In the genomic region with DNA sequence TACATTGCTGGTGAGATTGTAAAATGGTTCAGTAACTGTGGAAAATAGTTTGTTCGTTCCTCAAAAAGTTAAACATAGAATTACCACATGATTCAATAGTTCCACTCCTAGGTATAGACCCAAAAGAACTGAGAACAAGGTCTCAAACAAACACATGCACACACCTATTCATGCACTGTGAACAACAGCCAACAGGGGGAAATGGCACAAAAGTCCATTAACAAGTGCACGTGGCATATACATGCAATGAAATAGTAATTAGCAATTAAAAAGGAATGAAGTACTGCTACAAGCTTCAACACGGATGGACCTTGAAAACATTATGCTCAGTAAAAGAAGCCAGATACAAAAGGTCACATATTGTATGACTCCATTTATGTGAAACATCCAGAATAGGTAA, we compare ENCODE assay signal across 24 cellular contexts.
"Had no signal": no experiment of that assay in that cellular context is flagged by ENCODE, and none has a peak within 500 bp of the region (broad histone marks: within the 10 kb centered on the region; RNA-seq: fewer than 3 reads in every experiment).

No MANE protein-coding gene starts in this region.

- H3K4me3 ChIP-seq: esophagus muscularis mucosa, left ventricle myocardium inferior, lung, right lobe of liver, thoracic aorta, vagina had no signal

- H3K27ac Mint-ChIP-seq: activated CD4-positive, alpha-beta memory T cell treated with anti-CD3 and anti-CD28 coated beads for 36 hours; activated CD4-positive, alpha-beta T cell treated with anti-CD3 and anti-CD28 coated beads, Interleukin-2, amount 10 ng/mL, durations not matched to agents 24 days and 14 days; activated naive CD4-positive, alpha-beta T cell treated with anti-CD3 and anti-CD28 coated beads, Interleukin-2, amount 10 ng/mL, durations not matched to agents 7 days and 5 days; progenitor cell of endocrine pancreas; stimulated activated naive CD8-positive, alpha-beta T cell treated with anti-CD3 and anti-CD28 coated beads, Interleukin-15, Interleukin-2, amounts not matched to agents 100 ng/mL and 50 ng/mL, for 24 hours had no signal

- ATAC-seq: right lobe of liver had no signal

- H3K4me1 Mint-ChIP-seq: activated CD4-positive, alpha-beta T cell treated with anti-CD3 and anti-CD28 coated beads, Interleukin-2, amount 10 ng/mL, durations not matched to agents 24 days and 14 days; activated naive CD4-positive, alpha-beta T cell treated with anti-CD3 and anti-CD28 coated beads, Interleukin-2, amount 10 ng/mL, durations not matched to agents 7 days and 5 days had no signal

- DNase-seq: activated CD4-positive, alpha-beta memory T cell treated with anti-CD3 and anti-CD28 coated beads for 36 hours; activated CD4-positive, alpha-beta T cell treated with anti-CD3 and anti-CD28 coated beads, Interleukin-2, amount 10 ng/mL, durations not matched to agents 24 days and 14 days; activated CD4-positive, CD25-positive, alpha-beta regulatory T cell treated with anti-CD3 and anti-CD28 coated beads, Interleukin-2, amount 50 U/mL, for 72 hours; activated CD8-positive, alpha-beta memory T cell treated with anti-CD3 and anti-CD28 coated beads, Interleukin-2, amount 50 U/mL, for 4 hours; activated gamma-delta T cell; activated naive CD4-positive, alpha-beta T cell treated with anti-CD3 and anti-CD28 coated beads, Interleukin-2, amount 10 ng/mL, durations not matched to agents 7 days and 5 days; activated T-cell treated with anti-CD3 and anti-CD28 coated beads, Interleukin-2, amount 50 U/mL, for 1 hour; amniotic stem cell; brain microvascular endothelial cell; central memory CD4-positive, alpha-beta T cell; foreskin melanocyte; left ventricle myocardium inferior; right lobe of liver; stimulated activated CD4-positive, alpha-beta T cell treated with anti-CD3 and anti-CD28 coated beads, Interleukin-4, amount 100 ng/mL, for 1 hour; trophoblast cell had no signal

- H3K27me3 Mint-ChIP-seq: activated CD4-positive, alpha-beta memory T cell treated with anti-CD3 and anti-CD28 coated beads for 36 hours; progenitor cell of endocrine pancreas; stimulated activated naive CD8-positive, alpha-beta T cell treated with anti-CD3 and anti-CD28 coated beads, Interleukin-15, Interleukin-2, amounts not matched to agents 100 ng/mL and 50 ng/mL, for 24 hours had no signal

- H3K36me3 Mint-ChIP-seq: activated CD4-positive, alpha-beta memory T cell treated with anti-CD3 and anti-CD28 coated beads for 36 hours had no signal

- FAIRE-seq: astrocyte, islet of Langerhans had no signal

- H3K4me3 Mint-ChIP-seq: activated CD4-positive, alpha-beta memory T cell treated with anti-CD3 and anti-CD28 coated beads for 36 hours; activated CD4-positive, alpha-beta T cell treated with anti-CD3 and anti-CD28 coated beads, Interleukin-2, amount 10 ng/mL, durations not matched to agents 24 days and 14 days; activated naive CD4-positive, alpha-beta T cell treated with anti-CD3 and anti-CD28 coated beads, Interleukin-2, amount 10 ng/mL, durations not matched to agents 7 days and 5 days; nephron; stimulated activated naive CD8-positive, alpha-beta T cell treated with anti-CD3 and anti-CD28 coated beads, Interleukin-15, Interleukin-2, amounts not matched to agents 100 ng/mL and 50 ng/mL, for 24 hours had no signal
